15 cellular contexts compared by ENCODE assay signal in the genomic region with DNA sequence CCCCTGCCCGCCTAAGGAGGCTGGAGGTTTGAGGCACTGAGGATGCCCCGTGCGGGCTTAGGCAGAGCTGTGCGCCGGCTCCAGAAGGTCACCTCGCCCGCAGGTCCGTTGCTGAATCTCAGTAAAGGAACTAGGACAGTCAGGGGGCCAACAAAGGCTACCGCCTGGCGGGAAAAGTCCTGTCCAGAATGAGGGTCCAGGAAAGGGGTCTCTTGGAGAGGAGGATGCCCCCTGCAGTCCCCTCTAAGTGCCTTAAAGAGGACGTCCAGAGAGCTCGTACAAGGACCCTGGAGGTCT. TPM values are rescaled to one million over a fixed set of nuclear protein-coding genes. Genes with fewer than 3 reads are reported as not detected.
DNase-seq lines count a peak whose midpoint lies in the region; ATAC-seq and TF ChIP-seq lines count a peak whose summit lies in the region.
"Had no signal": no experiment of that assay in that cellular context is flagged by ENCODE, and none has a peak within 500 bp of the region (broad histone marks: within the 10 kb centered on the region; RNA-seq: fewer than 3 reads in every experiment).

No MANE protein-coding gene starts in this region.

- TF ChIP-seq CTCF in GM23338 (conservative IDR thresholded peaks at IDR 0.05; ENCODE audit: low read depth in 2 of 2) (no peak), Panc1 (IDR thresholded peaks at IDR 0.05) (no peak), osteocyte (IDR thresholded peaks at IDR 0.05) (no peak), GM13977 (IDR thresholded peaks at IDR 0.05; ENCODE audit: extremely low read depth, insufficient read depth, missing control alignments) (no peak)

- H3K4me1 Mint-ChIP-seq in GM23338 (peaks cover 29% of the 10 kb centered on the region), osteocyte (ENCODE audit: unreplicated experiment) (peaks cover 19% of the 10 kb centered on the region)

- POLR2A ChIA-PET in Panc1 (lab: Charles Lee), result no interaction called here

- H3K27ac Mint-ChIP-seq in GM23338, result no peak overlapping the region
- H3K27ac Mint-ChIP-seq in osteocyte (ENCODE audit: unreplicated experiment), result no peak overlapping the region
- H3K27ac Mint-ChIP-seq: activated naive CD8-positive, alpha-beta T cell; CD14-positive monocyte had no signal

- H3K9me3 Mint-ChIP-seq in GM23338 (no peaks in the 10 kb centered on the region), osteocyte (ENCODE audit: unreplicated experiment) (no peaks in the 10 kb centered on the region)

- H3K4me3 Mint-ChIP-seq in GM23338, result peak overlapping the region; percentile 70
- peak overlapping the region; percentile 53 for H3K4me3 Mint-ChIP-seq in osteocyte (ENCODE audit: unreplicated experiment)

- H3K27me3 ChIP-seq in GM23338 (ENCODE audit: insufficient read depth) (peaks cover 44% of the 10 kb centered on the region), Panc1 (ENCODE audit: control insufficient read depth, insufficient read depth, low read length) (peaks cover 8% of the 10 kb centered on the region; the same call in 1 of the 2 replicates)

- H3K9me3 ChIP-seq in Panc1 (ENCODE audit: control insufficient read depth, insufficient read depth, low read depth, low read length), result no peaks in the 10 kb centered on the region
- H3K9me3 ChIP-seq in iPS-18c (ENCODE audit: control insufficient read depth, insufficient read depth, low read length), result no peaks in the 10 kb centered on the region
- H3K9me3 ChIP-seq: mucosa of descending colon, psoas muscle had no signal

- H3K4me3 ChIP-seq in GM23338 (peak overlapping the region; percentile 79), Panc1 (ENCODE audit: low read depth in 2 of 2, low read length in 2 of 2) (peak overlapping the region; percentile 14 to 24; a peak in 2 of 4 replicates), iPS-18c (ENCODE audit: insufficient read depth, low read depth, low read length) (peak overlapping the region; percentile 54)
- H3K4me3 ChIP-seq: mucosa of descending colon had no signal

- no peaks in the 10 kb centered on the region for H3K79me2 ChIP-seq in GM23338 (replicated peaks; ENCODE audit: insufficient read depth)

- H3K9me2 ChIP-seq in GM23338 (ENCODE audit: insufficient read depth), result no peaks in the 10 kb centered on the region

- H3F3A ChIP-seq in GM23338 (replicated peaks; ENCODE audit: low read depth), result no peaks in the 10 kb centered on the region

- H3K27ac ChIP-seq in GM23338 (ENCODE audit: low read depth) (no peak overlapping the region), Panc1 (ENCODE audit: low read length) (no peak overlapping the region)
- H3K27ac ChIP-seq: psoas muscle, RWPE1 had no signal

- H3K4me2 ChIP-seq in GM23338, result peak overlapping the region; percentile 96

- H3K36me3 Mint-ChIP-seq in GM23338 (ENCODE audit: low read depth) (no peaks in the 10 kb centered on the region), osteocyte (ENCODE audit: unreplicated experiment) (no peaks in the 10 kb centered on the region)
- H3K36me3 Mint-ChIP-seq: activated naive CD8-positive, alpha-beta T cell had no signal

- DNase-seq in GM23338 (ENCODE audit: low spot score) (peak; percentile 68), Panc1 (ENCODE audit: low read depth, low spot score) (no peak), osteocyte (ENCODE audit: extremely low spot score, unreplicated experiment) (no peak), G401 (ENCODE audit: low spot score) (no peak), GM13977 (ENCODE audit: low spot score) (no peak)
- DNase-seq: cerebellar nuclear complex had no signal

- in situ Hi-C loops in Panc1 (cut with HindIII; ENCODE audit: low pct_unique_long_range_greater_than_20kb, low sequenced_read_pairs) (no loop called here), G401 (cut with HindIII; ENCODE audit: low sequenced_read_pairs) (no loop called here), GM13977 (cut with MboI; ENCODE audit: low pct_unique_long_range_greater_than_20kb, low sequenced_read_pairs, unreplicated experiment) (no loop called here)

- peak overlapping the region; percentile 97 for H2AFZ ChIP-seq in GM23338

- intact Hi-C loops in Panc1 (cut with micrococcal nuclease; ENCODE audit: unreplicated experiment), result no loop called here

- H3K27me3 Mint-ChIP-seq in GM23338 (ENCODE audit: insufficient read depth, low read depth, poor library complexity), result peaks cover 50% of the 10 kb centered on the region
- peaks cover 85% of the 10 kb centered on the region for H3K27me3 Mint-ChIP-seq in osteocyte (ENCODE audit: unreplicated experiment)

- H3K4me1 ChIP-seq in GM23338 (ENCODE audit: insufficient read depth) (peaks cover 6% of the 10 kb centered on the region; the same call in 1 of the 2 replicates), Panc1 (ENCODE audit: control insufficient read depth, insufficient read depth, low read length) (no peaks in the 10 kb centered on the region; the same call in 1 of the 2 replicates)

- no TSS peak for BruUV-seq in Panc1 (replicated peaks; lab: Mats Ljungman, UMichigan)

- H3K36me3 ChIP-seq in GM23338 (ENCODE audit: insufficient read depth) (no peaks in the 10 kb centered on the region), Panc1 (ENCODE audit: control insufficient read depth, insufficient read depth, low read length) (no peaks in the 10 kb centered on the region)

- ATAC-seq in GM23338 (peak; percentile 58), Panc1 (peak; percentile 69; the same call in 1 of the 2 replicates), HG03460 (IDR thresholded peaks at IDR 0.05; ENCODE audit: unreplicated experiment) (no peak)

- CTCF ChIA-PET in Panc1 (lab: Charles Lee), result no interaction called here

- H4K20me1 ChIP-seq in GM23338 (replicated peaks; ENCODE audit: insufficient read depth), result no peaks in the 10 kb centered on the region

TF ChIP-seq in GM23338, 12 proteins besides CTCF, POLR2A, EP300 and RAD21:
- TF ChIP-seq STAT1 (IDR thresholded peaks at IDR 0.05; ENCODE audit: unreplicated experiment) (no peak), EZH2 (IDR thresholded peaks at IDR 0.05; ENCODE audit: low read depth, unreplicated experiment) (peak; percentile 62)

RNA-seq across cellular contexts. Expression of a gene that starts 0.5 kb away (rescaled TPM):
- not detected in 2 replicates for total RNA-seq in GM23338 (2014; rRNA removed; shearing (Covaris generic))
- polyA plus RNA-seq in GM23338 (2016; fragmentation: Nextera tagmentation; extraction: Ambion mirVana), result 7.9 and 8.6 TPM in 2 replicates
- not detected for total RNA-seq in Panc1 (2021; ENCODE audit: unreplicated experiment)
- not detected for polyA plus RNA-seq in Panc1 (2012; ENCODE audit: insufficient read length)
- 0.94 TPM in 1 of 2 replicates, not detected in the other for total RNA-seq in osteocyte
- total RNA-seq in G401 (2014; rRNA removed; shearing (Covaris generic)), result not detected in 2 replicates
- total RNA-seq: mucosa of descending colon, temporal lobe had no signal
- polyA plus RNA-seq: esophagus had no signal

RNA-seq across cellular contexts. Expression of a gene that starts 40.4 kb away (rescaled TPM):
- 20.3 and 28.5 TPM in 2 replicates for total RNA-seq in GM23338 (2014; rRNA removed; shearing (Covaris generic))
- 63.5 and 67.7 TPM in 2 replicates for polyA plus RNA-seq in GM23338 (2016; fragmentation: Nextera tagmentation; extraction: Ambion mirVana)
- total RNA-seq in Panc1 (2021; ENCODE audit: unreplicated experiment), result 44.4 TPM
- polyA plus RNA-seq in Panc1 (2012; ENCODE audit: insufficient read length), result 47.0 TPM
- 30.5 and 36.9 TPM in 2 replicates for total RNA-seq in osteocyte
- 30.3 and 34.5 TPM in 2 replicates for total RNA-seq in G401 (2014; rRNA removed; shearing (Covaris generic))

RNA-seq across cellular contexts. Expression of a gene that starts 44.5 kb away (rescaled TPM):
- total RNA-seq in GM23338 (2014; rRNA removed; shearing (Covaris generic)), result not detected in 2 replicates
- not detected in 2 replicates for polyA plus RNA-seq in GM23338 (2016; fragmentation: Nextera tagmentation; extraction: Ambion mirVana)
- not detected for total RNA-seq in Panc1 (2021; ENCODE audit: unreplicated experiment)
- polyA plus RNA-seq in Panc1 (2012; ENCODE audit: insufficient read length), result not detected
- not detected in 2 replicates for total RNA-seq in osteocyte
- total RNA-seq in G401 (2014; rRNA removed; shearing (Covaris generic)), result not detected in 2 replicates

Comparison
In these comparisons a context has a peak if more than half of its experiments do, and no peak if none do; other contexts are left out.
1. H3K4me3 ChIP-seq: peak in every context shown above with its lines; median percentile 79 in GM23338; 54 in iPS-18c; 19 in Panc1.